8 cellular contexts compared by ENCODE assay signal in genomic region chr19:49614096-49614857, GRCh38. TPM values are rescaled to one million over a fixed set of nuclear protein-coding genes. Genes with fewer than 3 reads are reported as not detected.
A peak's percentile ranks its signal among the peaks of the same experiment; 100 is the strongest.
DNase-seq lines count a peak whose midpoint lies in the region; ATAC-seq and TF ChIP-seq lines count a peak whose summit lies in the region.

No MANE protein-coding gene starts in this region.

- H3K4me1 Mint-ChIP-seq in central memory CD8-positive, alpha-beta T cell = peaks cover 30% of the 10 kb centered on the region
- peaks cover 21% of the 10 kb centered on the region for H3K4me1 Mint-ChIP-seq in osteocyte (ENCODE audit: unreplicated experiment)

- TF ChIP-seq CTCF in osteocyte (IDR thresholded peaks at IDR 0.05) (no peak), uterus (IDR thresholded peaks at IDR 0.05) (no peak), tibial artery (IDR thresholded peaks at IDR 0.05) (no peak)

- peak overlapping the region; percentile 10 for H3K4me3 Mint-ChIP-seq in central memory CD8-positive, alpha-beta T cell
- H3K4me3 Mint-ChIP-seq in osteocyte (ENCODE audit: unreplicated experiment) = no peak overlapping the region

- H3K27me3 ChIP-seq in uterus (no peaks in the 10 kb centered on the region), tibial artery (no peaks in the 10 kb centered on the region)

- no peaks in the 10 kb centered on the region for H3K9me3 Mint-ChIP-seq in central memory CD8-positive, alpha-beta T cell
- no peaks in the 10 kb centered on the region for H3K9me3 Mint-ChIP-seq in osteocyte (ENCODE audit: unreplicated experiment)

- no peaks in the 10 kb centered on the region for H3K4me1 ChIP-seq in uterus
- H3K4me1 ChIP-seq in tibial artery = peaks cover 0 to 7% (median 0%) of the 10 kb centered on the region in 4 donors

- TF ChIP-seq POLR2A in uterus (IDR thresholded peaks at IDR 0.05) = no peak

- no peak overlapping the region for H3K27ac ChIP-seq in uterus
- H3K27ac ChIP-seq in tibial artery = no peak overlapping the region

- peaks cover 51% of the 10 kb centered on the region for H3K36me3 Mint-ChIP-seq in central memory CD8-positive, alpha-beta T cell (ENCODE audit: insufficient read depth)
- H3K36me3 Mint-ChIP-seq in osteocyte (ENCODE audit: unreplicated experiment) = peaks cover 15% of the 10 kb centered on the region

- H3K9me3 ChIP-seq in uterus (no peaks in the 10 kb centered on the region), tibial artery (no peaks in the 10 kb centered on the region)

- H3K4me3 ChIP-seq in uterus = no peak overlapping the region
- no peak overlapping the region for H3K4me3 ChIP-seq in tibial artery

- intact Hi-C loops in uterus (cut with DNase I; ENCODE audit: low total_unique reads) (no loop called here), tibial artery (cut with DNase I; ENCODE audit: low total_unique reads) (no loop called here)

- H3K27me3 Mint-ChIP-seq in central memory CD8-positive, alpha-beta T cell = no peaks in the 10 kb centered on the region
- no peaks in the 10 kb centered on the region for H3K27me3 Mint-ChIP-seq in osteocyte (ENCODE audit: unreplicated experiment)

- peak; percentile 92 for DNase-seq in EL
- DNase-seq in MV-4-11 (lab: John Stamatoyannopoulos, UW) = peak; percentile 69
- DNase-seq in central memory CD8-positive, alpha-beta T cell (ENCODE audit: low spot score in 2 of 2) = no peak
- no peak for DNase-seq in osteocyte (ENCODE audit: extremely low spot score, unreplicated experiment)
- no peak for DNase-seq in uterus
- no peak for DNase-seq in iPS-NIHi11 (ENCODE audit: low spot score)
- DNase-seq in SKM-1 (lab: John Stamatoyannopoulos, UW; ENCODE audit: unreplicated experiment) = no peak
- DNase-seq in tibial artery = no peak

- ATAC-seq in central memory CD8-positive, alpha-beta T cell (replicated peaks; ENCODE audit: extremely low read depth, poor library complexity, severe bottlenecking) = peak; percentile 72

- peak overlapping the region; percentile 92 for H3K27ac Mint-ChIP-seq in central memory CD8-positive, alpha-beta T cell (ENCODE audit: low read depth)
- H3K27ac Mint-ChIP-seq in osteocyte (ENCODE audit: unreplicated experiment) = peak overlapping the region; percentile 81

- H3K36me3 ChIP-seq in uterus (no peaks in the 10 kb centered on the region), tibial artery (peaks cover 23 to 91% (median 59%) of the 10 kb centered on the region in 3 donors)

RNA-seq across cellular contexts. Expression of gene PRR12, which starts 23.3 kb away (rescaled TPM):
- total RNA-seq in osteocyte = 31.6 and 32.9 TPM in 2 replicates
- 10 to 100 TPM in 2 of 4 donors, 1 to 10 TPM in 2; 2.6 to 63.1 (median 8.6) TPM for total RNA-seq in uterus

RNA-seq across cellular contexts. Expression of gene RRAS, which starts 25.7 kb away (rescaled TPM):
- 67.4 and 67.7 TPM in 2 replicates for total RNA-seq in osteocyte
- total RNA-seq in uterus = 100 to 1,000 TPM in 1 of 4 donors, 10 to 100 TPM in 3; 17.1 to 106 (median 47.7) TPM

RNA-seq across cellular contexts. Expression of gene SCAF1, which starts 27.7 kb away (rescaled TPM):
- total RNA-seq in osteocyte (74.9 and 81.9 TPM in 2 replicates), uterus (10 to 100 TPM in 3 of 4 donors, 1 to 10 TPM in 1; 8.8 to 76.9 (median 11.4) TPM)

RNA-seq across cellular contexts. Expression of gene PRRG2, which starts 33.2 kb away (rescaled TPM):
- total RNA-seq in osteocyte (0.32 and 0.52 TPM in 2 replicates), uterus (1 to 10 TPM in 1 of 4 donors, under 1 TPM in 1, not detected in 2; 0.95 to 1.4 TPM)

RNA-seq across cellular contexts. Expression of gene NOSIP, which starts 33.9 kb away (rescaled TPM):
- total RNA-seq in osteocyte (58.7 and 66.2 TPM in 2 replicates), uterus (100 to 1,000 TPM in 1 of 4 donors, 10 to 100 TPM in 3; 29.0 to 347 (median 65.4) TPM)

Comparison
In these comparisons a context has a peak if more than half of its experiments do, and no peak if none do; other contexts are left out.
1. DNase-seq: peak in EL (single experiment) and MV-4-11 (single experiment); none in central memory CD8-positive, alpha-beta T cell (0 of 2), osteocyte (single experiment), uterus (0 of 2), iPS-NIHi11 (single experiment), SKM-1 (single experiment) and tibial artery (0 of 2).